In the genomic region with DNA sequence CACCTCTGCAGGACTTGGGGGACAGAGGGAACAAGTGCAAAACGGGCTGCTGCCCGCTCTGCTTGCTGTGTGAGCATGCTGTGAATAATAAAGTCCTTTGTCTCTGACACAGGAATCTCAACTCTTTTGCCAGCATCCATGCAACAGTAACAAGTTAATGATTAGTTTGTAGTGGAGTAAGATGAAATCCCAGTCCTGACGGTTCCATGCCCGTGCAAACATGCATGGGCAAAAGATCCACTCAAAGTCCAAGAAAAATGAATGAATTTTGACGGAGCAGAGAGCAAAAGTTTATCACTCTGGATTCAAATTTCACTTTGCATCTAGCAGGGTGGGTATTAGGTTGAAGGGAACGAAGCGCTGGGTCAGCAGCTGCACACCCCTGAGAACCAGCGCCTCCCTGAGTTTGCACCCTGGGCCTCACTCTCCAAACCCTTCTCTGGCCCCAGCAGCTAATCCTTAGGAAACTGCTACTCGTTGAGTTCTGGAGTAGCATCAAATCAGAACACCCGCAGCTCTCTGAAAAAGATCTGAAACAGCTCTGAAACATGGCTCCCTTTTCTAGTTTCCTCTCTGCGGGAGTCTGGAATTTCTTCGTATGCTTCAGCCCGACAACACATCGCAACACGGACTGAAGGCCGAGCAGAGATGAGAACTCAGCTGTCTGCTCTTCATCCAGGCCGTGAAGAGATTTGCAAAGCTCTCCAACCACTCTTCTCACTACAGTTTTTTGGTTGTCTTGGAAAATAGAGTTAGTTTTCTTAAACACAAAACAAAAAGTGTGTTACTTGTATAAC, we compare ENCODE assay signal across 1 cellular context.
TF ChIP-seq lines count a peak whose summit lies in the region.

No MANE protein-coding gene starts in this region.

TF ChIP-seq in H1, 55 proteins besides CTCF, POLR2A, EP300 and RAD21:
- TF ChIP-seq CHD2 (IDR thresholded peaks at IDR 0.05; ENCODE audit: low read length) (no peak), TBP (IDR thresholded peaks at IDR 0.05; ENCODE audit: low read depth, low read length) (no peak), SRF (IDR thresholded peaks at IDR 0.05; ENCODE audit: low read depth, low read length) (no peak), CREB1 (IDR thresholded peaks at IDR 0.05) (no peak), CBX5 (IDR thresholded peaks at IDR 0.05; ENCODE audit: low read depth, low read length) (no peak), KDM1A (IDR thresholded peaks at IDR 0.05; ENCODE audit: borderline replicate concordance, low read length) (no peak), SP1 (IDR thresholded peaks at IDR 0.05; ENCODE audit: low read depth, low read length) (no peak), SIRT6 (IDR thresholded peaks at IDR 0.05; ENCODE audit: low read length) (no peak), KDM5A (IDR thresholded peaks at IDR 0.05; ENCODE audit: low read length) (no peak), JUN (IDR thresholded peaks at IDR 0.05; ENCODE audit: low read depth, low read length) (no peak), GABPA (IDR thresholded peaks at IDR 0.05; ENCODE audit: borderline replicate concordance, insufficient read depth, low read length) (no peak), TAF1 (IDR thresholded peaks at IDR 0.05; ENCODE audit: low read depth, low read length) (no peak), TAF7 (optimal IDR thresholded peaks at IDR 0.05; ENCODE audit: borderline replicate concordance, low read depth, low read length) (no peak), CEBPB (IDR thresholded peaks at IDR 0.05; ENCODE audit: low read depth, low read length) (no peak), RXRA (IDR thresholded peaks at IDR 0.05; ENCODE audit: insufficient read depth, low read depth, low read length) (no peak), HDAC6 (IDR thresholded peaks at IDR 0.05; ENCODE audit: low read depth, low read length) (no peak), BACH1 (IDR thresholded peaks at IDR 0.05; ENCODE audit: low read length) (no peak), SP4 (IDR thresholded peaks at IDR 0.05; ENCODE audit: low read length) (no peak)
- TF ChIP-seq, protein P1, sequence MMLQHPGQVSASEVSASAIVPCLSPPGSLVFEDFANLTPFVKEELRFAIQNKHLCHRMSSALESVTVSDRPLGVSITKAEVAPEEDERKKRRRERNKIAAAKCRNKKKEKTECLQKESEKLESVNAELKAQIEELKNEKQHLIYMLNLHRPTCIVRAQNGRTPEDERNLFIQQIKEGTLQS (IDR thresholded peaks at IDR 0.05; ENCODE audit: insufficient read depth, low read depth, low read length), result no peak
- TF ChIP-seq, protein P2, sequence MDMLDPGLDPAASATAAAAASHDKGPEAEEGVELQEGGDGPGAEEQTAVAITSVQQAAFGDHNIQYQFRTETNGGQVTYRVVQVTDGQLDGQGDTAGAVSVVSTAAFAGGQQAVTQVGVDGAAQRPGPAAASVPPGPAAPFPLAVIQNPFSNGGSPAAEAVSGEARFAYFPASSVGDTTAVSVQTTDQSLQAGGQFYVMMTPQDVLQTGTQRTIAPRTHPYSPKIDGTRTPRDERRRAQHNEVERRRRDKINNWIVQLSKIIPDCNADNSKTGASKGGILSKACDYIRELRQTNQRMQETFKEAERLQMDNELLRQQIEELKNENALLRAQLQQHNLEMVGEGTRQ (IDR thresholded peaks at IDR 0.05; ENCODE audit: low read length), result no peak
